Comparison of ENCODE assay signal across 8 cellular contexts in the genomic region with DNA sequence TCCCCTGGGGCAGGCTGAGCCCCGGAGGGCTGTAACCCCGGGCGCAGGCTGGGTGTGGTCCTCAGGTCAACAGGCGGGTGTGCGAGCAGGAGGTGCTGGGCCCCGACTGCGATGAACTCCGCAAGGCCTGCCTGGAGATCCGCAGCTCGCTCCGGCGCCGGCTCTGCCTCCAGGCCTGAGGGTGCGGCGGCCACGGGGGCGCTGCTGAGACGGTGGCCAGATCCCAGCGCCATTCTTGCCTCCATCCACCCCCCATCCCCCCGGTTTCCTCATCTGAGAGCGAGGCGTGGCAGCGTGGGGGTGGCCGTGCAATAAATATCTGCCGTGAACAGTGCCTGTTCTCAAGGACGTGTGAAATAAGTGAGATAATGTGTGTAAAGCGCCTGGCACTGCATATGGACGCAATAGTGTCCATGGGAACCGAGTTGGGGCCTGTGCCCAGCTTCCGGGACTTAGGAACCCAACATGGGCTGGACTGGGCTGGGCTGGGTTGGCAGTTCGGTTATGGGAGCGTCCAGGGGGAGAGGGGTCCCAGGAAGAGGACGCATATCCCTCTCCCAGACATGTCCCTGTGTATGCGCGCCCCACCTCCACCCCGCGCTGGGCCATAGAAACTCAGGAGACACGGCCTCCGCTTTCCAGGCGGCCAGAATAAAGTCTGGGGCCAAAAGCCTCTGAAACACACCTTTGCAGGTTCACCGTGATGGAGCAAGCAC. TPM values are rescaled to one million over a fixed set of nuclear protein-coding genes. Genes with fewer than 3 reads are reported as not detected.
DNase-seq lines count a peak whose midpoint lies in the region; ATAC-seq and TF ChIP-seq lines count a peak whose summit lies in the region.

No MANE protein-coding gene starts in this region.

- peak overlapping the region; percentile 79 for H2BK5ac ChIP-seq in neuronal stem cell (ENCODE audit: low read length)

- intact Hi-C loops in PC-3 (cut with micrococcal nuclease), result loop anchor here (1.0 kb wide), 1 partner anchor 14 kb away; a partner anchor contains a TSS
- intact Hi-C loops in Right ventricle myocardium inferior (cut with DNase I), result loop anchor here (2.0 kb wide), 1 partner anchor 15 kb away; a partner anchor contains a TSS

- BruUV-seq in PC-3 (replicated peaks; lab: Mats Ljungman, UMichigan), result TSS peak; percentile 15

- CTCF ChIA-PET in PC-3 (lab: Charles Lee), result interaction anchor here (0.6 kb wide), 1 partner anchor 1504 kb away, joined by 3 read pairs; no protein-coding TSS in a partner anchor

- ATAC-seq in HG03039 (IDR thresholded peaks at IDR 0.05; ENCODE audit: unreplicated experiment), result peak; percentile 2
- peak; percentile 16 for ATAC-seq in PC-3
- ATAC-seq in Right ventricle myocardium inferior, result peak; percentile 56
- ATAC-seq in GM18861 (IDR thresholded peaks at IDR 0.05; ENCODE audit: unreplicated experiment), result no peak

- peaks cover 27% of the 10 kb centered on the region for H3K4me1 Mint-ChIP-seq in activated naive CD8-positive, alpha-beta T cell treated with anti-CD3 and anti-CD28 coated beads for 36 hours

- peak overlapping the region; percentile 99 for H2BK15ac ChIP-seq in neuronal stem cell (ENCODE audit: low read length)

- no peaks in the 10 kb centered on the region for H3K79me1 ChIP-seq in neuronal stem cell (ENCODE audit: low read depth, low read length)

- H3K9ac ChIP-seq in PC-3 (ENCODE audit: low read length), result peak overlapping the region; percentile 89
- peak overlapping the region; percentile 86 for H3K9ac ChIP-seq in neuronal stem cell (ENCODE audit: low read depth, low read length, poor library complexity)

- H3F3A ChIP-seq in PC-3 (ENCODE audit: low read length, unreplicated experiment), result no peaks in the 10 kb centered on the region

- H3K14ac ChIP-seq in neuronal stem cell (ENCODE audit: low read length), result peak overlapping the region; percentile 77

- H3K4me3 ChIP-seq in PC-3 (ENCODE audit: low read length) (peak overlapping the region; percentile 85), neuronal stem cell (ENCODE audit: low read length in 2 of 2) (peak overlapping the region; percentile 74 to 86)

- H3K4ac ChIP-seq in neuronal stem cell (ENCODE audit: low read length), result no peak overlapping the region

- POLR2A ChIA-PET in PC-3 (lab: Charles Lee; ENCODE audit: unreplicated experiment), result interaction anchor here (0.6 to 1.1 kb wide), 2 partner anchors 15 to 117 kb away, joined by 3 to 12 read pairs; a partner anchor contains a TSS

- H3K36me3 ChIP-seq in PC-3 (ENCODE audit: low read depth, low read length) (no peaks in the 10 kb centered on the region), neuronal stem cell (replicated peaks in 1 of 2; ENCODE audit: control insufficient read depth in 2 of 2, insufficient read depth in 2 of 2, low read length in 2 of 2) (no peaks in the 10 kb centered on the region)

- H3K4me2 ChIP-seq in PC-3 (ENCODE audit: low read length) (peak overlapping the region; percentile 95), neuronal stem cell (ENCODE audit: insufficient read depth, low read length, poor library complexity, severe bottlenecking) (peak overlapping the region; percentile 99)

- H3K9me3 ChIP-seq in PC-3 (ENCODE audit: low read length), result no peaks in the 10 kb centered on the region
- H3K9me3 ChIP-seq in neuronal stem cell (replicated peaks in 1 of 2; ENCODE audit: control insufficient read depth in 2 of 2, insufficient read depth in 1 of 2, low read depth in 1 of 2, low read length in 2 of 2), result no peaks in the 10 kb centered on the region

- no peak overlapping the region for H4K91ac ChIP-seq in neuronal stem cell (ENCODE audit: low read depth, low read length, poor library complexity)

- no peak overlapping the region for H4K8ac ChIP-seq in neuronal stem cell (ENCODE audit: low read depth, low read length)

- no CpG with 5 or more reads among the region's 41 CpGs for WGBS in neuronal stem cell (ENCODE audit: extremely low coverage in 2 of 2, insufficient read length in 2 of 2, insufficient replicate concordance in 1 of 2), 2 donors

- no peaks in the 10 kb centered on the region for H3K9me2 ChIP-seq in PC-3 (replicated peaks; ENCODE audit: low read length)

- no peak overlapping the region for H2BK12ac ChIP-seq in neuronal stem cell (ENCODE audit: low read length)

- peaks cover 9% of the 10 kb centered on the region for H3K9me3 Mint-ChIP-seq in activated naive CD8-positive, alpha-beta T cell treated with anti-CD3 and anti-CD28 coated beads for 36 hours

- H3K27me3 ChIP-seq in PC-3 (ENCODE audit: low read length) (no peaks in the 10 kb centered on the region), neuronal stem cell (ENCODE audit: control insufficient read depth in 3 of 3, insufficient read depth in 3 of 3, low read depth in 1 of 3, low read length in 3 of 3) (peaks cover 0 to 12% (median 12%) of the 10 kb centered on the region in 3 experiments)

- peaks cover 12% of the 10 kb centered on the region for H3K27me3 Mint-ChIP-seq in activated naive CD8-positive, alpha-beta T cell treated with anti-CD3 and anti-CD28 coated beads for 36 hours

- peak overlapping the region; percentile 75 for H3K23ac ChIP-seq in neuronal stem cell (ENCODE audit: low read depth, low read length, poor library complexity)

- peaks cover 4% of the 10 kb centered on the region for H3K36me3 Mint-ChIP-seq in activated naive CD8-positive, alpha-beta T cell treated with anti-CD3 and anti-CD28 coated beads for 36 hours

- H3K79me2 ChIP-seq in PC-3 (ENCODE audit: low read length), result no peaks in the 10 kb centered on the region

- TF ChIP-seq CTCF in PC-3 (conservative IDR thresholded peaks at IDR 0.05; ENCODE audit: low read depth, low read length), result peak; percentile 59

- peak overlapping the region; percentile 85 for H3K27ac Mint-ChIP-seq in activated naive CD8-positive, alpha-beta T cell treated with anti-CD3 and anti-CD28 coated beads for 36 hours

- H2AK5ac ChIP-seq in neuronal stem cell (ENCODE audit: low read depth, low read length), result peak overlapping the region; percentile 29

- DNase-seq in DMS 273 (lab: John Stamatoyannopoulos, UW; ENCODE audit: unreplicated experiment) (peak; percentile 85), DMS 273 treated with DMSO at 0.1 percent for 48 hours (lab: John Stamatoyannopoulos, UW) (no peak), PC-3 (peak; percentile 44), Right ventricle myocardium inferior (ENCODE audit: missing footprints) (peak; percentile 88), neuronal stem cell (ENCODE audit: low spot score) (peak; percentile 65)
- DNase-seq in activated naive CD8-positive, alpha-beta T cell treated with anti-CD3 and anti-CD28 coated beads for 36 hours, result peak; percentile 79

- H3K27ac ChIP-seq in PC-3 (ENCODE audit: low read length) (peak overlapping the region; percentile 71), neuronal stem cell (replicated peaks; ENCODE audit: low read length) (peak overlapping the region; percentile 42)

- no peaks in the 10 kb centered on the region for H4K20me1 ChIP-seq in PC-3 (ENCODE audit: low read length)

- peaks cover 9% of the 10 kb centered on the region; the same call in 1 of the 2 replicates for H3K4me1 ChIP-seq in PC-3 (ENCODE audit: insufficient read depth, low read length)
- H3K4me1 ChIP-seq in neuronal stem cell (ENCODE audit: control insufficient read depth in 2 of 2, insufficient read depth in 1 of 2, low read depth in 1 of 2, low read length in 2 of 2), result peaks cover 2 to 4% of the 10 kb centered on the region in 2 donors

- H3K4me3 Mint-ChIP-seq in activated naive CD8-positive, alpha-beta T cell treated with anti-CD3 and anti-CD28 coated beads for 36 hours, result peak overlapping the region; percentile 90

- H2BK120ac ChIP-seq in neuronal stem cell (ENCODE audit: low read depth, low read length), result no peak overlapping the region

- peak overlapping the region; percentile 93 for H2AFZ ChIP-seq in PC-3 (ENCODE audit: low read length)
- peak overlapping the region; percentile 84 for H2AFZ ChIP-seq in neuronal stem cell (ENCODE audit: low read length)

- peak overlapping the region; percentile 98 for H3K18ac ChIP-seq in neuronal stem cell (ENCODE audit: low read length)

RNA-seq across cellular contexts. Expression of a gene that starts 15.0 kb away (rescaled TPM):
- total RNA-seq in PC-3 (2014; rRNA removed) (3.6 and 9.6 TPM in 2 replicates), Right ventricle myocardium inferior (6.2 TPM)
- total RNA-seq in activated naive CD8-positive, alpha-beta T cell treated with anti-CD3 and anti-CD28 coated beads for 36 hours, result 1 to 10 TPM; 7.6 to 9.1 TPM
- polyA plus RNA-seq in neuronal stem cell (2013, experiment 1 of 2), result 8.2 TPM
- polyA plus RNA-seq in neuronal stem cell (2013, experiment 2 of 2), result 7.9 TPM

RNA-seq across cellular contexts. Expression of a gene that starts 37.4 kb away (rescaled TPM):
- total RNA-seq in PC-3 (2014; rRNA removed) (19.0 and 27.0 TPM in 2 replicates), Right ventricle myocardium inferior (7.4 TPM)
- total RNA-seq in activated naive CD8-positive, alpha-beta T cell treated with anti-CD3 and anti-CD28 coated beads for 36 hours, result under 1 TPM; 0.35 to 0.36 TPM
- polyA plus RNA-seq in neuronal stem cell (2013, experiment 1 of 2), result 10.4 TPM
- 9.9 TPM for polyA plus RNA-seq in neuronal stem cell (2013, experiment 2 of 2)

RNA-seq across cellular contexts. Expression of a gene that starts 38.2 kb away (rescaled TPM):
- not detected in 2 replicates for total RNA-seq in PC-3 (2014; rRNA removed)
- total RNA-seq in activated naive CD8-positive, alpha-beta T cell treated with anti-CD3 and anti-CD28 coated beads for 36 hours, result not detected
- not detected for total RNA-seq in Right ventricle myocardium inferior
- 0.21 TPM for polyA plus RNA-seq in neuronal stem cell (2013, experiment 1 of 2)
- polyA plus RNA-seq in neuronal stem cell (2013, experiment 2 of 2), result 0.10 TPM

RNA-seq across cellular contexts. Expression of a gene that starts 50.7 kb away (rescaled TPM):
- total RNA-seq in PC-3 (2014; rRNA removed) (not detected in 2 replicates), Right ventricle myocardium inferior (not detected)
- total RNA-seq in activated naive CD8-positive, alpha-beta T cell treated with anti-CD3 and anti-CD28 coated beads for 36 hours, result not detected
- polyA plus RNA-seq in neuronal stem cell (2013, experiment 1 of 2), result 1.1 TPM
- polyA plus RNA-seq in neuronal stem cell (2013, experiment 2 of 2), result 1.1 TPM
